8 cellular contexts compared by ENCODE assay signal in genomic region chrX:102746134-102746584, GRCh38. TPM values are rescaled to one million over a fixed set of nuclear protein-coding genes. Genes with fewer than 3 reads are reported as not detected.
DNase-seq lines count a peak whose midpoint lies in the region; ATAC-seq and TF ChIP-seq lines count a peak whose summit lies in the region.

No MANE protein-coding gene starts in this region.

- peak; percentile 36 for DNase-seq in G401 (ENCODE audit: low spot score)
- peak; percentile 46 for DNase-seq in WTC11 (ENCODE audit: low spot score)
- DNase-seq in epithelial cell of proximal tubule (ENCODE audit: low read depth), result no peak
- DNase-seq in Ammon's horn (ENCODE audit: low spot score), result no peak
- DNase-seq in SIG-M5 treated with dmso at 0.1 percent for 504 hours (lab: John Stamatoyannopoulos, UW; ENCODE audit: unreplicated experiment), result no peak
- no peak for DNase-seq in DMS53 (lab: John Stamatoyannopoulos, UW)

- H3K9me3 Mint-ChIP-seq in WTC11, result no peaks in the 10 kb centered on the region

- H3K4me3 ChIP-seq in epithelial cell of proximal tubule (ENCODE audit: low read depth, low read length) (peak overlapping the region; percentile 52), muscle layer of duodenum (ENCODE audit: low read depth in 1 of 2, low read length in 2 of 2) (peak overlapping the region; percentile 55 to 69)

- POLR2A ChIA-PET in WTC11 (lab: Charles Lee), result no interaction called here

- H3K36me3 Mint-ChIP-seq in WTC11, result peaks cover 8% of the 10 kb centered on the region; the same call in 1 of the 2 replicates

- no peak overlapping the region for H3K27ac ChIP-seq in muscle layer of duodenum (ENCODE audit: low read length)

- no peaks in the 10 kb centered on the region for H3K9me3 ChIP-seq in muscle layer of duodenum (ENCODE audit: control insufficient read depth in 1 of 2, low read length in 2 of 2)

- no peaks in the 10 kb centered on the region for H3K27me3 ChIP-seq in muscle layer of duodenum (ENCODE audit: low read depth, low read length)

- H3K27me3 Mint-ChIP-seq in WTC11 (ENCODE audit: low read depth), result no peaks in the 10 kb centered on the region; the same call in 1 of the 2 replicates

- in situ Hi-C loops in G401 (cut with HindIII; ENCODE audit: low sequenced_read_pairs), result no loop called here

- peak overlapping the region; percentile 83; the same call in 1 of the 2 replicates for H3K27ac Mint-ChIP-seq in WTC11

- peaks cover 32% of the 10 kb centered on the region for H3K4me1 Mint-ChIP-seq in WTC11

- CTCF ChIA-PET in WTC11 (lab: Charles Lee), result interaction anchor here (0.6 to 0.9 kb wide), 2 partner anchors 73 to 205 kb away, joined by 3 read pairs; no protein-coding TSS in a partner anchor

- no peak for TF ChIP-seq CTCF in WTC11 (IDR thresholded peaks at IDR 0.05)
- no peak for TF ChIP-seq CTCF in epithelial cell of proximal tubule (conservative IDR thresholded peaks at IDR 0.05; ENCODE audit: low read depth, low read length)

- peak overlapping the region; percentile 93 for H3K4me3 Mint-ChIP-seq in WTC11

- ATAC-seq in WTC11, result peak; percentile 73
- ATAC-seq in HG03135 (IDR thresholded peaks at IDR 0.05; ENCODE audit: unreplicated experiment), result no peak

- no peaks in the 10 kb centered on the region for H3K36me3 ChIP-seq in muscle layer of duodenum (ENCODE audit: control insufficient read depth in 1 of 2, insufficient read depth in 2 of 2, low read length in 2 of 2)

- H3K4me1 ChIP-seq in muscle layer of duodenum (ENCODE audit: control insufficient read depth in 1 of 2, insufficient read depth in 2 of 2, low read length in 2 of 2), result no peaks in the 10 kb centered on the region

TF ChIP-seq in WTC11, 78 proteins besides CTCF, POLR2A, EP300 and RAD21:
- TF ChIP-seq ARID4B (CRISPR knock-in tag; IDR thresholded peaks at IDR 0.05; ENCODE audit: borderline replicate concordance) (peak; percentile 45; the same call in 1 of the 2 replicates), HMGXB4 (CRISPR knock-in tag; IDR thresholded peaks at IDR 0.05) (no peak)

RNA-seq across cellular contexts. Expression of gene GPRASP3, which starts 25.6 kb away (rescaled TPM):
- 2.0 and 5.1 TPM in 2 replicates for total RNA-seq in G401 (2014; rRNA removed; shearing (Covaris generic))
- 13.2 to 14.6 TPM (median 13.7 TPM) in 3 replicates for total RNA-seq in WTC11 (2021)
- total RNA-seq in epithelial cell of proximal tubule, result 1.5 and 2.0 TPM in 2 replicates

RNA-seq across cellular contexts. Expression of gene GPRASP2, which starts 33.9 kb away (rescaled TPM):
- total RNA-seq in G401 (2014; rRNA removed; shearing (Covaris generic)), result 21.1 and 43.9 TPM in 2 replicates
- total RNA-seq in WTC11 (2021) (18.5 to 20.0 TPM (median 18.9 TPM) in 3 replicates), epithelial cell of proximal tubule (5.9 and 6.8 TPM in 2 replicates)

Comparison
In these comparisons a context has a peak if more than half of its experiments do, and no peak if none do; other contexts are left out.
1. DNase-seq: peak in G401 (single experiment) and WTC11 (single experiment); none in epithelial cell of proximal tubule (single experiment), Ammon's horn (single experiment), SIG-M5 treated with dmso at 0.1 percent for 504 hours (single experiment) and DMS53 (single experiment).